In genomic region chr14:76918176-76918750, GRCh38 we compare ENCODE assay signal across 8 cellular contexts.
DNase-seq lines count a peak whose midpoint lies in the region; ATAC-seq and TF ChIP-seq lines count a peak whose summit lies in the region.

No MANE protein-coding gene starts in this region.

- peak overlapping the region; percentile 99 for H3K27ac Mint-ChIP-seq in neural progenitor cell
- H3K27ac Mint-ChIP-seq in activated naive CD4-positive, alpha-beta T cell treated with anti-CD3 and anti-CD28 coated beads for 36 hours = no peak overlapping the region

- peak overlapping the region; percentile 15 for H3K4me2 ChIP-seq in neural progenitor cell

- peak overlapping the region; percentile 75 for H3K4me3 Mint-ChIP-seq in neural progenitor cell
- H3K4me3 Mint-ChIP-seq in activated naive CD4-positive, alpha-beta T cell treated with anti-CD3 and anti-CD28 coated beads for 36 hours = no peak overlapping the region

- TF ChIP-seq CTCF in Panc1 (IDR thresholded peaks at IDR 0.05) = no peak
- TF ChIP-seq CTCF in esophagus muscularis mucosa (IDR thresholded peaks at IDR 0.05) = peak in 1 of 3 experiments; percentile 4
- no peak for TF ChIP-seq CTCF in neural progenitor cell (IDR thresholded peaks at IDR 0.05)

- no peaks in the 10 kb centered on the region for H3K9me3 ChIP-seq in Panc1 (ENCODE audit: control insufficient read depth, insufficient read depth, low read depth, low read length)
- no peaks in the 10 kb centered on the region for H3K9me3 ChIP-seq in esophagus muscularis mucosa
- no peaks in the 10 kb centered on the region for H3K9me3 ChIP-seq in neural progenitor cell (ENCODE audit: low read depth)

- H3K27me3 Mint-ChIP-seq in neural progenitor cell (ENCODE audit: insufficient read depth, low read depth) = peaks cover 20% of the 10 kb centered on the region
- no peaks in the 10 kb centered on the region for H3K27me3 Mint-ChIP-seq in activated naive CD4-positive, alpha-beta T cell treated with anti-CD3 and anti-CD28 coated beads for 36 hours (ENCODE audit: low read depth)

- WGBS in esophagus muscularis mucosa = 15% methylated on average over 6 of the region's 11 CpGs

- peak; percentile 66 for TF ChIP-seq EP300 in esophagus muscularis mucosa (IDR thresholded peaks at IDR 0.05)

- peaks cover 25% of the 10 kb centered on the region for H3F3A ChIP-seq in neural progenitor cell (ENCODE audit: low read depth)

- POLR2A ChIA-PET in Panc1 (lab: Charles Lee) = no interaction called here

- H3K36me3 Mint-ChIP-seq in neural progenitor cell = no peaks in the 10 kb centered on the region
- no peaks in the 10 kb centered on the region for H3K36me3 Mint-ChIP-seq in activated naive CD4-positive, alpha-beta T cell treated with anti-CD3 and anti-CD28 coated beads for 36 hours (ENCODE audit: low read depth)

- DNase-seq in NCI-H1436 (lab: John Stamatoyannopoulos, UW) (peak; percentile 48), NCI-H1436 treated with DMSO at 0.1 percent for 48 hours (lab: John Stamatoyannopoulos, UW) (no peak), Panc1 (ENCODE audit: low read depth, low spot score) (no peak), esophagus muscularis mucosa (ENCODE audit: extremely low spot score) (peak; percentile 95), neural progenitor cell (ENCODE audit: low spot score) (no peak), NCI-H1048 (lab: John Stamatoyannopoulos, UW) (no peak)
- DNase-seq in activated naive CD4-positive, alpha-beta T cell treated with anti-CD3 and anti-CD28 coated beads for 36 hours = no peak

- no peaks in the 10 kb centered on the region for H4K20me1 ChIP-seq in neural progenitor cell (ENCODE audit: low read depth)

- no peak for TF ChIP-seq POLR2A in esophagus muscularis mucosa (IDR thresholded peaks at IDR 0.05; ENCODE audit: low read depth)

- ATAC-seq in Panc1 (peak; percentile 54), HG02981 (IDR thresholded peaks at IDR 0.05; ENCODE audit: unreplicated experiment) (no peak)

- CTCF ChIA-PET in Panc1 (lab: Charles Lee) = interaction anchor here (0.6 to 1.6 kb wide), 5 partner anchors 42 to 199 kb away, joined by 4 to 5 read pairs (median 4); no protein-coding TSS in a partner anchor
- CTCF ChIA-PET in activated naive CD4-positive, alpha-beta T cell treated with anti-CD3 and anti-CD28 coated beads for 36 hours (lab: Charles Lee) = interaction anchor here (0.6 to 15.2 kb wide), 10 partner anchors 12 to 152 kb away, joined by 3 to 299 read pairs (median 5); no protein-coding TSS in a partner anchor

- H3K4me1 ChIP-seq in Panc1 (ENCODE audit: control insufficient read depth, insufficient read depth, low read length) (peaks cover 75% of the 10 kb centered on the region), esophagus muscularis mucosa (peaks cover 56 to 85% (median 68%) of the 10 kb centered on the region in 4 donors), neural progenitor cell (peaks cover 44% of the 10 kb centered on the region)

- peak overlapping the region; percentile 52 for H2AFZ ChIP-seq in neural progenitor cell (replicated peaks)

- H3K79me2 ChIP-seq in neural progenitor cell (ENCODE audit: low read depth) = no peaks in the 10 kb centered on the region

- intact Hi-C loops in Panc1 (cut with micrococcal nuclease; ENCODE audit: unreplicated experiment) (loop anchor here (5.0 kb wide), 1 partner anchor 39 kb away; no protein-coding TSS in a partner anchor), esophagus muscularis mucosa (cut with DNase I) (loop anchor here (2.0 to 5.0 kb wide), 2 partner anchors 109 to 127 kb away; partner anchors contain the start of gene IRF2BPL)
- intact Hi-C loops in activated naive CD4-positive, alpha-beta T cell treated with anti-CD3 and anti-CD28 coated beads for 36 hours (cut with micrococcal nuclease) = no loop called here

- no peak overlapping the region for H3K9ac ChIP-seq in neural progenitor cell

- in situ Hi-C loops in Panc1 (cut with HindIII; ENCODE audit: low pct_unique_long_range_greater_than_20kb, low sequenced_read_pairs) = no loop called here

- H3K27me3 ChIP-seq in Panc1 (ENCODE audit: control insufficient read depth, insufficient read depth, low read length) (no peaks in the 10 kb centered on the region), esophagus muscularis mucosa (no peaks in the 10 kb centered on the region), neural progenitor cell (no peaks in the 10 kb centered on the region)

- H3K4me3 ChIP-seq in Panc1 (ENCODE audit: low read depth in 2 of 2, low read length in 2 of 2) = no peak overlapping the region
- peak overlapping the region in 3 of 4 donors; percentile 21 to 33 (median 22) for H3K4me3 ChIP-seq in esophagus muscularis mucosa
- no peak overlapping the region for H3K4me3 ChIP-seq in neural progenitor cell

- peaks cover 85% of the 10 kb centered on the region for H3K4me1 Mint-ChIP-seq in neural progenitor cell
- peaks cover 48% of the 10 kb centered on the region for H3K4me1 Mint-ChIP-seq in activated naive CD4-positive, alpha-beta T cell treated with anti-CD3 and anti-CD28 coated beads for 36 hours (ENCODE audit: low read depth)

- H3K36me3 ChIP-seq in Panc1 (ENCODE audit: control insufficient read depth, insufficient read depth, low read length) (no peaks in the 10 kb centered on the region), esophagus muscularis mucosa (no peaks in the 10 kb centered on the region), neural progenitor cell (no peaks in the 10 kb centered on the region)

- no TSS peak for BruUV-seq in Panc1 (replicated peaks; lab: Mats Ljungman, UMichigan)

- H3K27ac ChIP-seq in Panc1 (ENCODE audit: low read length) = peak overlapping the region; percentile 99
- peak overlapping the region; percentile 90 to 96 (median 94) for H3K27ac ChIP-seq in esophagus muscularis mucosa (replicated peaks in 1 of 4)
- no peak overlapping the region for H3K27ac ChIP-seq in neural progenitor cell

- H3K9me3 Mint-ChIP-seq in neural progenitor cell = no peaks in the 10 kb centered on the region
- no peaks in the 10 kb centered on the region for H3K9me3 Mint-ChIP-seq in activated naive CD4-positive, alpha-beta T cell treated with anti-CD3 and anti-CD28 coated beads for 36 hours

Comparison
In these comparisons a context has a peak if more than half of its experiments do, and no peak if none do; other contexts are left out.
1. DNase-seq: peak in NCI-H1436 (single experiment) and esophagus muscularis mucosa (single experiment); none in NCI-H1436 treated with DMSO at 0.1 percent for 48 hours (single experiment), Panc1 (single experiment), neural progenitor cell (single experiment), NCI-H1048 (single experiment) and activated naive CD4-positive, alpha-beta T cell treated with anti-CD3 and anti-CD28 coated beads for 36 hours (single experiment).
2. H3K4me3 ChIP-seq: peak in esophagus muscularis mucosa (3 of 4); none in Panc1 (0 of 2) and neural progenitor cell (single experiment).